In the genomic region with DNA sequence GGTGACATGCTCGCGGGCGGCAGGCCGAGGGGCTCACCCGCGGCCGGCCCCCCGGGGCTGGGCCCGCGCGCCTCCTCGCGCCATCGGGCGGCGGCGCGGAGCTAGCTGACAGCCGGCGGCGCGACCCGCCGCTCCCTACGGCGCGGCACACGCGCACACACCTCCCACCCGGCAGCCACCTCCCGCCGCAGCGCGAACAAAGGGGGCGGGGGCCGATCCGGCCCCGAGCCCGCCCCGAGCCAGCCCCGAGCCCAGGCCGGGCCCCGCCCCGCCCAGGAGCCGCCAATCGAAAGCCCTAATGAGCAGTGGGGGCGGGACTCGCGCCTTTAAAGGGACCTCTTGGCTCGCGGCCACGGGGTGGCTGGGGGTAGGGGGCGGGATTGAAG, we compare ENCODE assay signal across 8 cellular contexts. TPM values are rescaled to one million over a fixed set of nuclear protein-coding genes. Genes with fewer than 3 reads are reported as not detected.
DNase-seq lines count a peak whose midpoint lies in the region; ATAC-seq and TF ChIP-seq lines count a peak whose summit lies in the region.

A gene with protein sequence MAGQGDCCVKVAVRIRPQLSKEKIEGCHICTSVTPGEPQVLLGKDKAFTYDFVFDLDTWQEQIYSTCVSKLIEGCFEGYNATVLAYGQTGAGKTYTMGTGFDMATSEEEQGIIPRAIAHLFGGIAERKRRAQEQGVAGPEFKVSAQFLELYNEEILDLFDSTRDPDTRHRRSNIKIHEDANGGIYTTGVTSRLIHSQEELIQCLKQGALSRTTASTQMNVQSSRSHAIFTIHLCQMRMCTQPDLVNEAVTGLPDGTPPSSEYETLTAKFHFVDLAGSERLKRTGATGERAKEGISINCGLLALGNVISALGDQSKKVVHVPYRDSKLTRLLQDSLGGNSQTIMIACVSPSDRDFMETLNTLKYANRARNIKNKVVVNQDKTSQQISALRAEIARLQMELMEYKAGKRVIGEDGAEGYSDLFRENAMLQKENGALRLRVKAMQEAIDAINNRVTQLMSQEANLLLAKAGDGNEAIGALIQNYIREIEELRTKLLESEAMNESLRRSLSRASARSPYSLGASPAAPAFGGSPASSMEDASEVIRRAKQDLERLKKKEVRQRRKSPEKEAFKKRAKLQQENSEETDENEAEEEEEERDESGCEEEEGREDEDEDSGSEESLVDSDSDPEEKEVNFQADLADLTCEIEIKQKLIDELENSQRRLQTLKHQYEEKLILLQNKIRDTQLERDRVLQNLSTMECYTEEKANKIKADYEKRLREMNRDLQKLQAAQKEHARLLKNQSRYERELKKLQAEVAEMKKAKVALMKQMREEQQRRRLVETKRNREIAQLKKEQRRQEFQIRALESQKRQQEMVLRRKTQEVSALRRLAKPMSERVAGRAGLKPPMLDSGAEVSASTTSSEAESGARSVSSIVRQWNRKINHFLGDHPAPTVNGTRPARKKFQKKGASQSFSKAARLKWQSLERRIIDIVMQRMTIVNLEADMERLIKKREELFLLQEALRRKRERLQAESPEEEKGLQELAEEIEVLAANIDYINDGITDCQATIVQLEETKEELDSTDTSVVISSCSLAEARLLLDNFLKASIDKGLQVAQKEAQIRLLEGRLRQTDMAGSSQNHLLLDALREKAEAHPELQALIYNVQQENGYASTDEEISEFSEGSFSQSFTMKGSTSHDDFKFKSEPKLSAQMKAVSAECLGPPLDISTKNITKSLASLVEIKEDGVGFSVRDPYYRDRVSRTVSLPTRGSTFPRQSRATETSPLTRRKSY (N-terminal part only) (minus strand): TSS at position 198 of the 386 bp plus-strand sequence. CDS start 331 bp downstream, outside the sequence.

- H4K91ac ChIP-seq in mesenchymal stem cell (ENCODE audit: low read length), result peak within 1 kb of the TSS; percentile 62

- peak within 1 kb of the TSS in 1 of 2 experiments; percentile 37 for H3K4ac ChIP-seq in mesenchymal stem cell (ENCODE audit: low read depth in 1 of 2, low read length in 2 of 2)

- peak; percentile 54 for ATAC-seq in HG03175 (IDR thresholded peaks at IDR 0.05; ENCODE audit: unreplicated experiment)

- peak within 1 kb of the TSS; percentile 56 for H4K8ac ChIP-seq in mesenchymal stem cell (ENCODE audit: low read length)

- peak within 1 kb of the TSS; percentile 67 for H2BK15ac ChIP-seq in mesenchymal stem cell (ENCODE audit: low read depth, poor library complexity, severe bottlenecking)

- in situ Hi-C loops in GM18951 (cut with MboI; ENCODE audit: low sequenced_read_pairs, unreplicated experiment), result no loop called here

- H3K27me3 ChIP-seq in duodenal mucosa (ENCODE audit: control insufficient read depth in 1 of 2, insufficient read depth in 2 of 2, low read length in 2 of 2) (no peaks in the 10 kb centered on the region), mesenchymal stem cell (ENCODE audit: control insufficient read depth in 1 of 2, insufficient read depth in 1 of 2, low read length in 2 of 2) (peaks cover 0 to 13% of the 10 kb centered on the region in 2 experiments)

- H3K9me3 ChIP-seq in duodenal mucosa (ENCODE audit: control insufficient read depth in 1 of 2, low read length in 2 of 2) (no peaks in the 10 kb centered on the region), mesenchymal stem cell (ENCODE audit: control insufficient read depth, low read length) (no peaks in the 10 kb centered on the region)

- H3K18ac ChIP-seq in mesenchymal stem cell (ENCODE audit: low read depth in 1 of 2, low read length in 2 of 2), result peak within 1 kb of the TSS; percentile 79 to 80

- H3K23ac ChIP-seq in mesenchymal stem cell (ENCODE audit: low read length in 2 of 2), result peak within 1 kb of the TSS in 1 of 2 experiments; percentile 86

- H2BK5ac ChIP-seq in mesenchymal stem cell (ENCODE audit: low read depth, low read length, poor library complexity, severe bottlenecking), result no peak within 1 kb of the TSS

- H3K4me1 ChIP-seq in duodenal mucosa (ENCODE audit: control insufficient read depth in 1 of 2, insufficient read depth in 2 of 2, low read length in 2 of 2) (peaks cover 64 to 67% of the 10 kb centered on the region in 2 donors), mesenchymal stem cell (ENCODE audit: control insufficient read depth, insufficient read depth, low read depth, low read length) (peaks cover 39% of the 10 kb centered on the region)

- WGBS in mesenchymal stem cell, result 2% methylated on average over 38 of the region's 53 CpGs

- no peaks in the 10 kb centered on the region for H3K36me3 ChIP-seq in duodenal mucosa (ENCODE audit: control insufficient read depth in 1 of 2, insufficient read depth in 2 of 2, low read length in 2 of 2)
- H3K36me3 ChIP-seq in mesenchymal stem cell (ENCODE audit: control insufficient read depth in 1 of 2, insufficient read depth in 2 of 2, low read depth in 1 of 2, low read length in 2 of 2), result no peaks in the 10 kb centered on the region

- H3K4me2 ChIP-seq in mesenchymal stem cell (ENCODE audit: low read length, poor library complexity, severe bottlenecking), result peak within 1 kb of the TSS; percentile 99

- H3K9ac ChIP-seq in duodenal mucosa (ENCODE audit: low read depth in 1 of 2, low read length in 2 of 2) (peak within 1 kb of the TSS; percentile 48 to 64), mesenchymal stem cell (ENCODE audit: low read length) (peak within 1 kb of the TSS; percentile 22)

- H2BK12ac ChIP-seq in mesenchymal stem cell (ENCODE audit: low read length in 2 of 2), result peak within 1 kb of the TSS; percentile 53 to 61

- peak within 1 kb of the TSS; percentile 33 for H3K4me3 ChIP-seq in AG09309 (ENCODE audit: control insufficient read depth, low read depth, low read length)
- H3K4me3 ChIP-seq in duodenal mucosa (ENCODE audit: low read depth in 1 of 2, low read length in 2 of 2), result peak within 1 kb of the TSS; percentile 56 to 61
- peak within 1 kb of the TSS; percentile 67 to 79 for H3K4me3 ChIP-seq in mesenchymal stem cell (ENCODE audit: insufficient read depth in 1 of 2, low read depth in 1 of 2, low read length in 2 of 2)

- H3K27ac ChIP-seq in duodenal mucosa (ENCODE audit: low read depth, low read length) (no peak within 1 kb of the TSS), mesenchymal stem cell (ENCODE audit: low read length, poor library complexity, severe bottlenecking) (no peak within 1 kb of the TSS)

- H2AK5ac ChIP-seq in mesenchymal stem cell (ENCODE audit: low read length, severe bottlenecking), result peak within 1 kb of the TSS; percentile 3

- H3K14ac ChIP-seq in mesenchymal stem cell (ENCODE audit: low read length in 2 of 2), result peak within 1 kb of the TSS in 1 of 2 experiments; percentile 80

- peak within 1 kb of the TSS; percentile 63 for H2AFZ ChIP-seq in mesenchymal stem cell (ENCODE audit: low read depth, low read length)

- H2BK120ac ChIP-seq in mesenchymal stem cell (ENCODE audit: low read depth, low read length), result no peak within 1 kb of the TSS

- TF ChIP-seq POLR2A in GM18951 (IDR thresholded peaks at IDR 0.05; ENCODE audit: extremely low read depth, insufficient read depth, insufficient read length), result peak; percentile 70

- no peak for DNase-seq in AG09309 (ENCODE audit: low read depth)
- peak; percentile 52 for DNase-seq in NCI-H460 (ENCODE audit: extremely low read depth, low read depth)
- DNase-seq in activated CD4-positive, alpha-beta T cell treated with anti-CD3 and anti-CD28 coated beads, Interleukin-2, amount 50 U/mL, for 48 hours, result peak; percentile 89 to 91
- peak; percentile 71 for DNase-seq in mesenchymal stem cell
- DNase-seq in stimulated activated CD8-positive, alpha-beta memory T cell treated with anti-CD3 and anti-CD28 coated beads, Interleukin-15, amount 100 ng/mL, for 24 hours (ENCODE audit: low read depth), result peak; percentile 70

- no peak for TF ChIP-seq CTCF in AG09309 (IDR thresholded peaks at IDR 0.05; ENCODE audit: control insufficient read depth, insufficient read depth, low read depth, low read length, missing control alignments)

- peaks cover 10% of the 10 kb centered on the region for H3K79me1 ChIP-seq in mesenchymal stem cell (replicated peaks; ENCODE audit: low read length, poor library complexity, severe bottlenecking)

RNA-seq across cellular contexts. Expression of the gene that starts here (rescaled TPM):
- 0.17 and 0.22 TPM in 2 replicates for total RNA-seq in NCI-H460 (2014; rRNA removed; shearing (Covaris generic))
- polyA plus RNA-seq in NCI-H460 (2014; cell fraction: nucleus; rRNA removed), result 0.08 and 0.39 TPM in 2 replicates
- 1.1 TPM for polyA plus RNA-seq in mesenchymal stem cell (2013, experiment 1 of 2)
- 1.1 TPM for polyA plus RNA-seq in mesenchymal stem cell (2013, experiment 2 of 2)

Comparison
In these comparisons a context has a peak if more than half of its experiments do, and no peak if none do; other contexts are left out.
1. Peak in DNase-seq in NCI-H460; RNA of the gene not detected or under 1 TPM.